Comparison of ENCODE assay signal across 8 cellular contexts in genomic region chr6:69719602-69720193, GRCh38.
DNase-seq lines count a peak whose midpoint lies in the region; ATAC-seq, FAIRE-seq and TF ChIP-seq lines count a peak whose summit lies in the region.

No MANE protein-coding gene starts in this region.

- FAIRE-seq in A549 (lab: Jason Lieb, UNC) = no peak

- POLR2A ChIA-PET in A549 (lab: Yijun Ruan, JAX) = no interaction called here

- H3K4me1 ChIP-seq in A549 = no peaks in the 10 kb centered on the region

- TF ChIP-seq RAD21 in A549 (conservative IDR thresholded peaks at IDR 0.05 in 1 of 2, IDR thresholded peaks at IDR 0.05 in 1 of 2) = 0 out of 5 replicates have a peak, but pooled peaks of 1 of the 2 experiments have one; percentile 16

- 0% methylated on average over 2 of the region's 2 CpGs for WGBS in A549 (ENCODE audit: missing lambda C conversion rate)

- peak; percentile 32; the same call in 2 of the 3 replicates for TF ChIP-seq CTCF in A549 (IDR thresholded peaks at IDR 0.05)

- no peak overlapping the region for H3K4me3 ChIP-seq in A549

- DNase-seq in A549 (ENCODE audit: low read depth in 1 of 2, low spot score in 1 of 2) = peak; percentile 2 to 19
- peak; percentile 66 for DNase-seq in SK-MEL-5 (ENCODE audit: low read depth, low spot score)
- DNase-seq in iPS-NIHi7 (ENCODE audit: extremely low spot score) = peak; percentile 18
- DNase-seq in activated gamma-delta T cell treated with Interleukin-2 at 50 U/mL for 16 hours = no peak
- no peak for DNase-seq in GM19238 (ENCODE audit: insufficient read length, low spot score)

- no peak overlapping the region for H3K4me2 ChIP-seq in A549

- ATAC-seq in A549 (peak; percentile 60 to 64; a peak in 4 of 6 replicates), GM18498 (IDR thresholded peaks at IDR 0.05; ENCODE audit: unreplicated experiment) (peak; percentile 80), HG03103 (IDR thresholded peaks at IDR 0.05; ENCODE audit: low read depth, unreplicated experiment) (peak; percentile 75), HG02840 (IDR thresholded peaks at IDR 0.05; ENCODE audit: low FRiP score, unreplicated experiment) (no peak)

- in situ Hi-C loops in SK-MEL-5 (cut with HindIII; ENCODE audit: low pct_unique_long_range_greater_than_20kb, low sequenced_read_pairs) = no loop called here

- CTCF ChIA-PET in A549 (lab: Yijun Ruan, JAX) = no interaction called here

- no peak for TF ChIP-seq POLR2A in A549 (IDR thresholded peaks at IDR 0.05; ENCODE audit: low read length)

- no peak overlapping the region for H3K27ac ChIP-seq in A549

- H3K9me3 ChIP-seq in A549 = no peaks in the 10 kb centered on the region

- no peak for TF ChIP-seq EP300 in A549 (IDR thresholded peaks at IDR 0.05)

TF ChIP-seq in A549, 52 proteins besides CTCF, POLR2A, EP300 and RAD21:
- TF ChIP-seq REST (IDR thresholded peaks at IDR 0.05) (no peak), FOXS1 (CRISPR knock-in tag; IDR thresholded peaks at IDR 0.05) (no peak), ZNF302 (CRISPR knock-in tag; IDR thresholded peaks at IDR 0.05) (no peak), BCL3 (IDR thresholded peaks at IDR 0.05) (no peak), CBX8 (IDR thresholded peaks at IDR 0.05) (no peak), NR3C1 (IDR thresholded peaks at IDR 0.05) (no peak), MAZ (IDR thresholded peaks at IDR 0.05; ENCODE audit: borderline replicate concordance, low read depth, low read length) (no peak), FOSB (CRISPR knock-in tag; IDR thresholded peaks at IDR 0.05) (no peak), EHMT2 (IDR thresholded peaks at IDR 0.05; ENCODE audit: low read depth) (no peak), TP53 (CRISPR knock-in tag; IDR thresholded peaks at IDR 0.05) (no peak), RARB (CRISPR knock-in tag; IDR thresholded peaks at IDR 0.05) (no peak), SMC3 (IDR thresholded peaks at IDR 0.05) (no peak), RCOR1 (IDR thresholded peaks at IDR 0.05; ENCODE audit: low read depth, low read length) (no peak), CBX2 (IDR thresholded peaks at IDR 0.05; ENCODE audit: borderline replicate concordance, low read depth) (no peak), NFE2L2 (conservative IDR thresholded peaks at IDR 0.05; ENCODE audit: low read length) (no peak), CHD4 (IDR thresholded peaks at IDR 0.05; ENCODE audit: borderline replicate concordance) (no peak), JUNB (IDR thresholded peaks at IDR 0.05) (no peak), ZFP36 (IDR thresholded peaks at IDR 0.05; ENCODE audit: borderline replicate concordance, partially characterized antibody) (no peak), USF2 (IDR thresholded peaks at IDR 0.05) (no peak), ZC3H11A (IDR thresholded peaks at IDR 0.05) (no peak)

Comparison
In these comparisons a context has a peak if more than half of its experiments do, and no peak if none do; other contexts are left out.
1. DNase-seq: peak in A549 (2 of 2), SK-MEL-5 (single experiment) and iPS-NIHi7 (single experiment); none in activated gamma-delta T cell treated with Interleukin-2 at 50 U/mL for 16 hours (single experiment) and GM19238 (single experiment).